In genomic region chr5:154309805-154310204, GRCh38 we compare ENCODE assay signal across 17 cellular contexts.
A peak's percentile ranks its signal among the peaks of the same experiment; 100 is the strongest.
DNase-seq lines count a peak whose midpoint lies in the region; ATAC-seq lines count a peak whose summit lies in the region.
"Had no signal": no experiment of that assay in that cellular context is flagged by ENCODE, and none has a peak within 500 bp of the region (broad histone marks: within the 10 kb centered on the region; RNA-seq: fewer than 3 reads in every experiment).

No MANE protein-coding gene starts in this region.

- CTCF ChIA-PET in CD8-positive, alpha-beta memory T cell (lab: Charles Lee) = no interaction called here

- no peaks in the 10 kb centered on the region for H3K27me3 ChIP-seq in CD8-positive, alpha-beta memory T cell (ENCODE audit: insufficient read depth, low read length, poor library complexity, severe bottlenecking)
- H3K27me3 ChIP-seq: BLaER1 treated with 17β-estradiol and CSF1 and Interleukin-3, amounts not matched to agents 10 nM and 100 nM; MG63; ovary; upper lobe of right lung had no signal

- POLR2A ChIA-PET in CD8-positive, alpha-beta memory T cell (lab: Charles Lee) = no interaction called here
- POLR2A ChIA-PET in activated naive CD8-positive, alpha-beta T cell treated with anti-CD3 and anti-CD28 coated beads, Interleukin-2, amount 10 ng/mL, durations not matched to agents 7 days and 5 days (lab: Charles Lee) = no interaction called here

- peak overlapping the region in 2 of 7 donors; percentile 11 to 13 for H3K4me3 Mint-ChIP-seq in CD8-positive, alpha-beta memory T cell
- H3K4me3 Mint-ChIP-seq in activated naive CD8-positive, alpha-beta T cell treated with anti-CD3 and anti-CD28 coated beads, Interleukin-2, amount 10 ng/mL, durations not matched to agents 7 days and 5 days = no peak overlapping the region
- H3K4me3 Mint-ChIP-seq: activated naive CD8-positive, alpha-beta T cell; H9 had no signal

- H3K4me1 ChIP-seq in CD8-positive, alpha-beta memory T cell (ENCODE audit: insufficient read depth, low read length) = no peaks in the 10 kb centered on the region
- H3K4me1 ChIP-seq: BLaER1 treated with 17β-estradiol and CSF1 and Interleukin-3, amounts not matched to agents 10 nM and 100 nM; upper lobe of right lung had no signal

- no peaks in the 10 kb centered on the region for H3K27me3 Mint-ChIP-seq in CD8-positive, alpha-beta memory T cell
- no peaks in the 10 kb centered on the region for H3K27me3 Mint-ChIP-seq in activated naive CD8-positive, alpha-beta T cell treated with anti-CD3 and anti-CD28 coated beads, Interleukin-2, amount 10 ng/mL, durations not matched to agents 7 days and 5 days
- H3K27me3 Mint-ChIP-seq: activated naive CD8-positive, alpha-beta T cell had no signal

- peak overlapping the region in 6 of 8 donors; percentile 2 to 88 (median 60) for H3K27ac Mint-ChIP-seq in CD8-positive, alpha-beta memory T cell
- H3K27ac Mint-ChIP-seq in activated naive CD8-positive, alpha-beta T cell treated with anti-CD3 and anti-CD28 coated beads, Interleukin-2, amount 10 ng/mL, durations not matched to agents 7 days and 5 days = no peak overlapping the region
- H3K27ac Mint-ChIP-seq: activated naive CD8-positive, alpha-beta T cell; H9 had no signal

- peaks cover 13 to 21% (median 19%) of the 10 kb centered on the region in 3 donors for H3K36me3 Mint-ChIP-seq in CD8-positive, alpha-beta memory T cell
- H3K36me3 Mint-ChIP-seq in activated naive CD8-positive, alpha-beta T cell treated with anti-CD3 and anti-CD28 coated beads, Interleukin-2, amount 10 ng/mL, durations not matched to agents 7 days and 5 days = peaks cover 15% of the 10 kb centered on the region

- H3K9me3 ChIP-seq in CD8-positive, alpha-beta memory T cell (ENCODE audit: low read length) = no peaks in the 10 kb centered on the region
- H3K9me3 ChIP-seq: ovary, upper lobe of right lung had no signal

- no peak overlapping the region for H3K4me3 ChIP-seq in CD8-positive, alpha-beta memory T cell (ENCODE audit: low read length)
- H3K4me3 ChIP-seq: BLaER1 treated with 17β-estradiol and CSF1 and Interleukin-3, amounts not matched to agents 10 nM and 100 nM; MG63; ovary; upper lobe of right lung had no signal

- H3K27ac ChIP-seq in CD8-positive, alpha-beta memory T cell (ENCODE audit: low read depth, low read length) = no peak overlapping the region
- H3K27ac ChIP-seq: BLaER1 treated with 17β-estradiol and CSF1 and Interleukin-3, amounts not matched to agents 10 nM and 100 nM; ovary; upper lobe of right lung had no signal

- peak; percentile 33 for ATAC-seq in activated naive CD8-positive, alpha-beta T cell treated with anti-CD3 and anti-CD28 coated beads, Interleukin-2, amount 10 ng/mL, durations not matched to agents 7 days and 5 days (ENCODE audit: low read depth)
- ATAC-seq in HG03520 (IDR thresholded peaks at IDR 0.05; ENCODE audit: unreplicated experiment) = no peak
- no peak for ATAC-seq in GM18861 (IDR thresholded peaks at IDR 0.05; ENCODE audit: unreplicated experiment)
- ATAC-seq: upper lobe of right lung had no signal

- H3K9me3 Mint-ChIP-seq in CD8-positive, alpha-beta memory T cell = peaks cover 0 to 3% (median 0%) of the 10 kb centered on the region in 5 donors
- no peaks in the 10 kb centered on the region for H3K9me3 Mint-ChIP-seq in activated naive CD8-positive, alpha-beta T cell treated with anti-CD3 and anti-CD28 coated beads, Interleukin-2, amount 10 ng/mL, durations not matched to agents 7 days and 5 days
- H3K9me3 Mint-ChIP-seq: H9 had no signal

- no peaks in the 10 kb centered on the region for H3K36me3 ChIP-seq in CD8-positive, alpha-beta memory T cell (ENCODE audit: insufficient read depth, low read length)
- H3K36me3 ChIP-seq: MG63, ovary, upper lobe of right lung had no signal

- peaks cover 26 to 34% (median 26%) of the 10 kb centered on the region in 3 donors for H3K4me1 Mint-ChIP-seq in CD8-positive, alpha-beta memory T cell
- H3K4me1 Mint-ChIP-seq in activated naive CD8-positive, alpha-beta T cell treated with anti-CD3 and anti-CD28 coated beads, Interleukin-2, amount 10 ng/mL, durations not matched to agents 7 days and 5 days = peaks cover 11% of the 10 kb centered on the region
- H3K4me1 Mint-ChIP-seq: H9 had no signal

- DNase-seq in CD8-positive, alpha-beta memory T cell = no peak
- DNase-seq in HT1080 (ENCODE audit: low read depth) = peak; percentile 64
- no peak for DNase-seq in activated naive CD8-positive, alpha-beta T cell treated with anti-CD3 and anti-CD28 coated beads, Interleukin-2, amount 10 ng/mL, durations not matched to agents 7 days and 5 days
- DNase-seq in kidney tubule cell (ENCODE audit: low spot score) = peak; percentile 22
- DNase-seq in SKM-1 (lab: John Stamatoyannopoulos, UW; ENCODE audit: unreplicated experiment) = no peak
- DNase-seq: H9, midbrain, NCI-H1930, ovary, RPMI8226, T-helper 9 cell, upper lobe of right lung had no signal

Comparison
In these comparisons a context has a peak if more than half of its experiments do, and no peak if none do; other contexts are left out.
1. DNase-seq: peak in HT1080 (single experiment) and kidney tubule cell (single experiment); none in CD8-positive, alpha-beta memory T cell (0 of 5), activated naive CD8-positive, alpha-beta T cell treated with anti-CD3 and anti-CD28 coated beads, Interleukin-2, amount 10 ng/mL, durations not matched to agents 7 days and 5 days (single experiment) and SKM-1 (single experiment).